13 cellular contexts compared by ENCODE assay signal in genomic region chr12:57497223-57498142, GRCh38. TPM values are rescaled to one million over a fixed set of nuclear protein-coding genes. Genes with fewer than 3 reads are reported as not detected.
DNase-seq lines count a peak whose midpoint lies in the region; ATAC-seq and TF ChIP-seq lines count a peak whose summit lies in the region.
"Had no signal": no experiment of that assay in that cellular context is flagged by ENCODE, and none has a peak within 500 bp of the region (broad histone marks: within the 10 kb centered on the region; RNA-seq: fewer than 3 reads in every experiment).

No MANE protein-coding gene starts in this region.

- no peak overlapping the region for H3K18ac ChIP-seq in trophoblast cell (ENCODE audit: low read length)

- no peak for DNase-seq in activated CD4-positive, alpha-beta memory T cell treated with anti-CD3 and anti-CD28 coated beads for 36 hours
- DNase-seq in activated CD4-positive, alpha-beta memory T cell treated with anti-CD3 and anti-CD28 coated beads, Interleukin-2, amount 10 ng/mL, durations not matched to agents 7 days and 5 days, result no peak
- no peak for DNase-seq in activated T-helper 2 cell treated with anti-CD3 and anti-CD28 coated beads, Interferon-gamma antibody, Interleukin-2, Interleukin-4, amounts not matched to agents 10 μg/mL and 5 μg/mL and 100 μg/mL, durations not matched to agents 14 hours and 24 hours and 36 hours (ENCODE audit: low spot score)
- no peak for DNase-seq in osteocyte (ENCODE audit: extremely low spot score, unreplicated experiment)
- no peak for DNase-seq in trophoblast cell
- DNase-seq: activated CD4-positive, alpha-beta T cell treated with anti-CD3 and anti-CD28 coated beads, Interleukin-2, amount 50 U/mL, for 4 hours; colonic mucosa; DMS153; NCI-H1436 treated with DMSO at 0.1 percent for 48 hours; NCI-H526 treated with DMSO at 0.1 percent for 48 hours; uterus had no signal

- H3K27ac ChIP-seq in trophoblast cell (ENCODE audit: low read depth, low read length), result no peak overlapping the region
- H3K27ac ChIP-seq: colonic mucosa, uterus had no signal

- no peak overlapping the region for H4K91ac ChIP-seq in trophoblast cell (ENCODE audit: low read depth, low read length)

- H3K27me3 ChIP-seq in trophoblast cell (ENCODE audit: insufficient read depth, low read length), result no peaks in the 10 kb centered on the region
- H3K27me3 ChIP-seq: colonic mucosa, uterus had no signal

- no peaks in the 10 kb centered on the region for H3K79me1 ChIP-seq in trophoblast cell (ENCODE audit: low read length)

- no peaks in the 10 kb centered on the region for H3K4me1 ChIP-seq in trophoblast cell (ENCODE audit: control insufficient read depth in 1 of 2, insufficient read depth in 2 of 2, low read length in 2 of 2)
- H3K4me1 ChIP-seq: colonic mucosa, uterus had no signal

- no peak overlapping the region for H3K4ac ChIP-seq in trophoblast cell (ENCODE audit: low read depth, low read length)

- H4K12ac ChIP-seq in trophoblast cell (ENCODE audit: low read depth, low read length), result no peak overlapping the region

- H3K79me2 ChIP-seq in trophoblast cell (ENCODE audit: control insufficient read depth, insufficient read depth, low read length, poor library complexity), result no peaks in the 10 kb centered on the region

- no peak overlapping the region for H2BK12ac ChIP-seq in trophoblast cell (ENCODE audit: low read length)

- H3K4me1 Mint-ChIP-seq in activated CD4-positive, alpha-beta memory T cell treated with anti-CD3 and anti-CD28 coated beads for 36 hours (ENCODE audit: low read depth), result peaks cover 13% of the 10 kb centered on the region
- peaks cover 7% of the 10 kb centered on the region for H3K4me1 Mint-ChIP-seq in activated CD4-positive, alpha-beta memory T cell treated with anti-CD3 and anti-CD28 coated beads, Interleukin-2, amount 10 ng/mL, durations not matched to agents 7 days and 5 days
- no peaks in the 10 kb centered on the region for H3K4me1 Mint-ChIP-seq in activated T-helper 2 cell treated with anti-CD3 and anti-CD28 coated beads, Interferon-gamma antibody, Interleukin-2, Interleukin-4, amounts not matched to agents 10 μg/mL and 5 μg/mL and 100 μg/mL, durations not matched to agents 14 hours and 24 hours and 36 hours (ENCODE audit: low read depth)
- H3K4me1 Mint-ChIP-seq in osteocyte (ENCODE audit: unreplicated experiment), result no peaks in the 10 kb centered on the region

- H3K14ac ChIP-seq in trophoblast cell (ENCODE audit: low read length), result no peak overlapping the region

- TF ChIP-seq CTCF in osteocyte (IDR thresholded peaks at IDR 0.05), result no peak

- no peak for ATAC-seq in GM21576 (IDR thresholded peaks at IDR 0.05; ENCODE audit: unreplicated experiment)

- no peak overlapping the region for H2BK5ac ChIP-seq in trophoblast cell (ENCODE audit: low read depth, low read length, poor library complexity)

- H4K8ac ChIP-seq in trophoblast cell (ENCODE audit: low read depth, low read length), result no peak overlapping the region

- intact Hi-C loops in activated CD4-positive, alpha-beta memory T cell treated with anti-CD3 and anti-CD28 coated beads for 36 hours (cut with micrococcal nuclease), result no loop called here
- intact Hi-C loops in activated T-helper 2 cell treated with anti-CD3 and anti-CD28 coated beads, Interferon-gamma antibody, Interleukin-2, Interleukin-4, amounts not matched to agents 10 μg/mL and 5 μg/mL and 100 μg/mL, durations not matched to agents 14 hours and 24 hours and 36 hours (cut with micrococcal nuclease), result no loop called here

- no peak overlapping the region for H2BK120ac ChIP-seq in trophoblast cell (ENCODE audit: insufficient read depth, low read length, poor library complexity)

- peak overlapping the region; percentile 13 for H3K27ac Mint-ChIP-seq in activated CD4-positive, alpha-beta memory T cell treated with anti-CD3 and anti-CD28 coated beads for 36 hours
- H3K27ac Mint-ChIP-seq in activated CD4-positive, alpha-beta memory T cell treated with anti-CD3 and anti-CD28 coated beads, Interleukin-2, amount 10 ng/mL, durations not matched to agents 7 days and 5 days, result no peak overlapping the region
- H3K27ac Mint-ChIP-seq in activated T-helper 2 cell treated with anti-CD3 and anti-CD28 coated beads, Interferon-gamma antibody, Interleukin-2, Interleukin-4, amounts not matched to agents 10 μg/mL and 5 μg/mL and 100 μg/mL, durations not matched to agents 14 hours and 24 hours and 36 hours, result peak overlapping the region; percentile 15
- peak overlapping the region; percentile 31 for H3K27ac Mint-ChIP-seq in osteocyte (ENCODE audit: unreplicated experiment)

- POLR2A ChIA-PET in activated CD4-positive, alpha-beta memory T cell treated with anti-CD3 and anti-CD28 coated beads for 36 hours (lab: Charles Lee), result no interaction called here
- POLR2A ChIA-PET in activated CD4-positive, alpha-beta memory T cell treated with anti-CD3 and anti-CD28 coated beads, Interleukin-2, amount 10 ng/mL, durations not matched to agents 7 days and 5 days (lab: Charles Lee), result interaction anchor here (1.0 to 1.4 kb wide), 3 partner anchors 21 to 49 kb away, joined by 4 to 7 read pairs (median 5); partner anchors contain the start of genes DCTN2 and DDIT3

- no peaks in the 10 kb centered on the region for H3K9me3 ChIP-seq in trophoblast cell (ENCODE audit: insufficient read depth, low read depth, low read length)
- H3K9me3 ChIP-seq: colonic mucosa, uterus had no signal

- CTCF ChIA-PET in activated CD4-positive, alpha-beta memory T cell treated with anti-CD3 and anti-CD28 coated beads for 36 hours (lab: Charles Lee), result no interaction called here
- CTCF ChIA-PET in activated CD4-positive, alpha-beta memory T cell treated with anti-CD3 and anti-CD28 coated beads, Interleukin-2, amount 10 ng/mL, durations not matched to agents 7 days and 5 days (lab: Charles Lee), result interaction anchor here (0.7 to 1.0 kb wide), 2 partner anchors 21 to 39 kb away, joined by 3 read pairs; no protein-coding TSS in a partner anchor

- no peak overlapping the region for H3K4me3 Mint-ChIP-seq in activated CD4-positive, alpha-beta memory T cell treated with anti-CD3 and anti-CD28 coated beads for 36 hours
- no peak overlapping the region for H3K4me3 Mint-ChIP-seq in activated CD4-positive, alpha-beta memory T cell treated with anti-CD3 and anti-CD28 coated beads, Interleukin-2, amount 10 ng/mL, durations not matched to agents 7 days and 5 days
- no peak overlapping the region for H3K4me3 Mint-ChIP-seq in activated T-helper 2 cell treated with anti-CD3 and anti-CD28 coated beads, Interferon-gamma antibody, Interleukin-2, Interleukin-4, amounts not matched to agents 10 μg/mL and 5 μg/mL and 100 μg/mL, durations not matched to agents 14 hours and 24 hours and 36 hours (ENCODE audit: low read depth)
- no peak overlapping the region for H3K4me3 Mint-ChIP-seq in osteocyte (ENCODE audit: unreplicated experiment)

- no peaks in the 10 kb centered on the region for H3K9me3 Mint-ChIP-seq in activated CD4-positive, alpha-beta memory T cell treated with anti-CD3 and anti-CD28 coated beads for 36 hours
- H3K9me3 Mint-ChIP-seq in activated CD4-positive, alpha-beta memory T cell treated with anti-CD3 and anti-CD28 coated beads, Interleukin-2, amount 10 ng/mL, durations not matched to agents 7 days and 5 days, result no peaks in the 10 kb centered on the region
- H3K9me3 Mint-ChIP-seq in activated T-helper 2 cell treated with anti-CD3 and anti-CD28 coated beads, Interferon-gamma antibody, Interleukin-2, Interleukin-4, amounts not matched to agents 10 μg/mL and 5 μg/mL and 100 μg/mL, durations not matched to agents 14 hours and 24 hours and 36 hours, result no peaks in the 10 kb centered on the region
- H3K9me3 Mint-ChIP-seq in osteocyte (ENCODE audit: unreplicated experiment), result no peaks in the 10 kb centered on the region

- WGBS in trophoblast cell (ENCODE audit: extremely low coverage, insufficient coverage, insufficient read length), result 100% methylated on average over 2 of the region's 12 CpGs

- H3K4me2 ChIP-seq in trophoblast cell (ENCODE audit: low read length), result no peak overlapping the region

- H3K36me3 Mint-ChIP-seq in activated CD4-positive, alpha-beta memory T cell treated with anti-CD3 and anti-CD28 coated beads for 36 hours, result peaks cover 60% of the 10 kb centered on the region
- H3K36me3 Mint-ChIP-seq in activated CD4-positive, alpha-beta memory T cell treated with anti-CD3 and anti-CD28 coated beads, Interleukin-2, amount 10 ng/mL, durations not matched to agents 7 days and 5 days (ENCODE audit: low read depth), result peaks cover 73% of the 10 kb centered on the region
- peaks cover 71% of the 10 kb centered on the region for H3K36me3 Mint-ChIP-seq in activated T-helper 2 cell treated with anti-CD3 and anti-CD28 coated beads, Interferon-gamma antibody, Interleukin-2, Interleukin-4, amounts not matched to agents 10 μg/mL and 5 μg/mL and 100 μg/mL, durations not matched to agents 14 hours and 24 hours and 36 hours (ENCODE audit: low read depth)
- peaks cover 57% of the 10 kb centered on the region for H3K36me3 Mint-ChIP-seq in osteocyte (ENCODE audit: unreplicated experiment)

- H3K23ac ChIP-seq in trophoblast cell (ENCODE audit: low read length), result no peak overlapping the region

- no peak overlapping the region for H2AFZ ChIP-seq in trophoblast cell (ENCODE audit: insufficient read depth, low read length, poor library complexity)

- peaks cover 49 to 65% of the 10 kb centered on the region in 2 experiments for H3K36me3 ChIP-seq in trophoblast cell (ENCODE audit: control insufficient read depth in 1 of 2, insufficient read depth in 2 of 2, low read length in 2 of 2)
- H3K36me3 ChIP-seq: colonic mucosa, uterus had no signal

- H3K9ac ChIP-seq in trophoblast cell (ENCODE audit: low read length), result no peak overlapping the region

- H3K27me3 Mint-ChIP-seq in activated CD4-positive, alpha-beta memory T cell treated with anti-CD3 and anti-CD28 coated beads for 36 hours, result no peaks in the 10 kb centered on the region
- no peaks in the 10 kb centered on the region for H3K27me3 Mint-ChIP-seq in activated CD4-positive, alpha-beta memory T cell treated with anti-CD3 and anti-CD28 coated beads, Interleukin-2, amount 10 ng/mL, durations not matched to agents 7 days and 5 days
- no peaks in the 10 kb centered on the region for H3K27me3 Mint-ChIP-seq in activated T-helper 2 cell treated with anti-CD3 and anti-CD28 coated beads, Interferon-gamma antibody, Interleukin-2, Interleukin-4, amounts not matched to agents 10 μg/mL and 5 μg/mL and 100 μg/mL, durations not matched to agents 14 hours and 24 hours and 36 hours (ENCODE audit: low read depth)
- H3K27me3 Mint-ChIP-seq in osteocyte (ENCODE audit: unreplicated experiment), result no peaks in the 10 kb centered on the region

- no peak overlapping the region for H2AK5ac ChIP-seq in trophoblast cell (ENCODE audit: low read length)

- no peak overlapping the region for H3K4me3 ChIP-seq in trophoblast cell (ENCODE audit: low read depth, low read length)
- H3K4me3 ChIP-seq: colonic mucosa, uterus had no signal

RNA-seq across cellular contexts. Expression of gene MARS1, which starts 9.6 kb away (rescaled TPM):
- 100 to 1,000 TPM; 354 to 364 TPM for total RNA-seq in activated CD4-positive, alpha-beta memory T cell treated with anti-CD3 and anti-CD28 coated beads for 36 hours
- total RNA-seq in activated CD4-positive, alpha-beta memory T cell treated with anti-CD3 and anti-CD28 coated beads, Interleukin-2, amount 10 ng/mL, durations not matched to agents 7 days and 5 days, result 100 to 1,000 TPM; 262 to 282 TPM
- total RNA-seq in activated T-helper 2 cell treated with anti-CD3 and anti-CD28 coated beads, Interferon-gamma antibody, Interleukin-2, Interleukin-4, amounts not matched to agents 10 μg/mL and 5 μg/mL and 100 μg/mL, durations not matched to agents 14 hours and 24 hours and 36 hours, result 249 and 257 TPM in 2 replicates
- 364 and 401 TPM in 2 replicates for total RNA-seq in osteocyte
- polyA plus RNA-seq in trophoblast cell (2013), result 418 and 476 TPM in 2 replicates

RNA-seq across cellular contexts. Expression of gene ARHGAP9, which starts 17.8 kb away (rescaled TPM):
- 10 to 100 TPM; 78.9 to 88.4 TPM for total RNA-seq in activated CD4-positive, alpha-beta memory T cell treated with anti-CD3 and anti-CD28 coated beads for 36 hours
- total RNA-seq in activated CD4-positive, alpha-beta memory T cell treated with anti-CD3 and anti-CD28 coated beads, Interleukin-2, amount 10 ng/mL, durations not matched to agents 7 days and 5 days, result 100 to 1,000 TPM; 171 to 188 TPM
- 105 and 106 TPM in 2 replicates for total RNA-seq in activated T-helper 2 cell treated with anti-CD3 and anti-CD28 coated beads, Interferon-gamma antibody, Interleukin-2, Interleukin-4, amounts not matched to agents 10 μg/mL and 5 μg/mL and 100 μg/mL, durations not matched to agents 14 hours and 24 hours and 36 hours
- 1.5 and 2.1 TPM in 2 replicates for total RNA-seq in osteocyte
- 0.26 and 0.49 TPM in 2 replicates for polyA plus RNA-seq in trophoblast cell (2013)
- total RNA-seq: lung microvascular endothelial cell had no signal

RNA-seq across cellular contexts. Expression of gene DDIT3, which starts 22.8 kb away (rescaled TPM):
- 10 to 100 TPM; 24.1 to 25.2 TPM for total RNA-seq in activated CD4-positive, alpha-beta memory T cell treated with anti-CD3 and anti-CD28 coated beads for 36 hours
- total RNA-seq in activated CD4-positive, alpha-beta memory T cell treated with anti-CD3 and anti-CD28 coated beads, Interleukin-2, amount 10 ng/mL, durations not matched to agents 7 days and 5 days, result 10 to 100 TPM; 19.1 to 22.7 TPM
- 10.9 and 11.4 TPM in 2 replicates for total RNA-seq in activated T-helper 2 cell treated with anti-CD3 and anti-CD28 coated beads, Interferon-gamma antibody, Interleukin-2, Interleukin-4, amounts not matched to agents 10 μg/mL and 5 μg/mL and 100 μg/mL, durations not matched to agents 14 hours and 24 hours and 36 hours
- total RNA-seq in osteocyte, result 89.9 and 95.7 TPM in 2 replicates
- 106 and 110 TPM in 2 replicates for polyA plus RNA-seq in trophoblast cell (2013)

RNA-seq across cellular contexts. Expression of gene MBD6, which starts 25.1 kb away (rescaled TPM):
- total RNA-seq in activated CD4-positive, alpha-beta memory T cell treated with anti-CD3 and anti-CD28 coated beads for 36 hours, result 10 to 100 TPM; 43.5 to 48.2 TPM
- total RNA-seq in activated CD4-positive, alpha-beta memory T cell treated with anti-CD3 and anti-CD28 coated beads, Interleukin-2, amount 10 ng/mL, durations not matched to agents 7 days and 5 days, result 10 to 100 TPM; 71.7 to 73.4 TPM
- total RNA-seq in activated T-helper 2 cell treated with anti-CD3 and anti-CD28 coated beads, Interferon-gamma antibody, Interleukin-2, Interleukin-4, amounts not matched to agents 10 μg/mL and 5 μg/mL and 100 μg/mL, durations not matched to agents 14 hours and 24 hours and 36 hours, result 62.4 and 67.9 TPM in 2 replicates
- total RNA-seq in osteocyte, result 104 and 105 TPM in 2 replicates
- 54.4 TPM in 2 replicates for polyA plus RNA-seq in trophoblast cell (2013)

RNA-seq across cellular contexts. Expression of gene GLI1, which starts 37.9 kb away (rescaled TPM):
- under 1 TPM in 1 of 2 experiments, not detected in 1; 0.07 TPM for total RNA-seq in activated CD4-positive, alpha-beta memory T cell treated with anti-CD3 and anti-CD28 coated beads for 36 hours
- under 1 TPM; 0.30 to 0.48 TPM for total RNA-seq in activated CD4-positive, alpha-beta memory T cell treated with anti-CD3 and anti-CD28 coated beads, Interleukin-2, amount 10 ng/mL, durations not matched to agents 7 days and 5 days
- 1.3 and 1.5 TPM in 2 replicates for total RNA-seq in activated T-helper 2 cell treated with anti-CD3 and anti-CD28 coated beads, Interferon-gamma antibody, Interleukin-2, Interleukin-4, amounts not matched to agents 10 μg/mL and 5 μg/mL and 100 μg/mL, durations not matched to agents 14 hours and 24 hours and 36 hours
- total RNA-seq in osteocyte, result 3.5 and 7.7 TPM in 2 replicates
- 1.4 and 2.3 TPM in 2 replicates for polyA plus RNA-seq in trophoblast cell (2013)
- total RNA-seq: lung microvascular endothelial cell had no signal

Comparison
In these comparisons a context has a peak if more than half of its experiments do, and no peak if none do; other contexts are left out.
1. RNA of gene ARHGAP9, which starts 17.8 kb away (total RNA-seq): 171 to 188 TPM in activated CD4-positive, alpha-beta memory T cell treated with anti-CD3 and anti-CD28 coated beads, Interleukin-2, amount 10 ng/mL, durations not matched to agents 7 days and 5 days, 105 to 106 TPM in activated T-helper 2 cell treated with anti-CD3 and anti-CD28 coated beads, Interferon-gamma antibody, Interleukin-2, Interleukin-4, amounts not matched to agents 10 μg/mL and 5 μg/mL and 100 μg/mL, durations not matched to agents 14 hours and 24 hours and 36 hours and 78.9 to 88.4 TPM in activated CD4-positive, alpha-beta memory T cell treated with anti-CD3 and anti-CD28 coated beads for 36 hours; 1.5 to 2.1 TPM in osteocyte; every median in the first group is over 10 times any median in the second.